In genomic region chr16:71954180-71954579, GRCh38 we compare ENCODE assay signal across 26 cellular contexts. TPM values are rescaled to one million over a fixed set of nuclear protein-coding genes. Genes with fewer than 3 reads are reported as not detected.
DNase-seq lines count a peak whose midpoint lies in the region; ATAC-seq, FAIRE-seq and TF ChIP-seq lines count a peak whose summit lies in the region.
"Had no signal": no experiment of that assay in that cellular context is flagged by ENCODE, and none has a peak within 500 bp of the region (broad histone marks: within the 10 kb centered on the region; RNA-seq: fewer than 3 reads in every experiment).

No MANE protein-coding gene starts in this region.

- H3K4me2 ChIP-seq in SK-N-SH (no peak overlapping the region), IMR-90 (ENCODE audit: low read depth, low read length) (no peak overlapping the region), GM12878 (ENCODE audit: control insufficient read depth, insufficient read depth) (no peak overlapping the region)

- RAD21 ChIA-PET in GM12878 (lab: Charles Lee; ENCODE audit: unreplicated experiment) = interaction anchor here (1.3 kb wide), 1 partner anchor 71 kb away, joined by 5 read pairs; no protein-coding TSS in a partner anchor

- TF ChIP-seq POLR2A in IMR-90 (IDR thresholded peaks at IDR 0.05; ENCODE audit: low read depth, low read length) (no peak), GM12878 (IDR thresholded peaks at IDR 0.05; ENCODE audit: low read depth, low read length) (no peak)

- H2BK20ac ChIP-seq in IMR-90 (ENCODE audit: low read depth, low read length) = no peak overlapping the region

- dilution Hi-C loops in IMR-90 (cut with HindIII; ENCODE audit: low sequenced_read_pairs, unreplicated experiment) = no loop called here

- TF ChIP-seq CTCF in SK-N-SH (IDR thresholded peaks at IDR 0.05) (no peak), IMR-90 (conservative IDR thresholded peaks at IDR 0.05; ENCODE audit: low read depth, low read length) (no peak), GM12878 (IDR thresholded peaks at IDR 0.05 in 2 of 3, conservative IDR thresholded peaks at IDR 0.05 in 1 of 3; ENCODE audit: control insufficient read depth in 2 of 3, extremely low read depth in 1 of 3, insufficient read depth in 1 of 3, low read depth in 3 of 3, low read length in 3 of 3) (no peak)

- no peaks in the 10 kb centered on the region for H3K27me3 Mint-ChIP-seq in activated naive CD4-positive, alpha-beta T cell treated with anti-CD3 and anti-CD28 coated beads for 36 hours (ENCODE audit: low read depth)

- H3K4me1 ChIP-seq in SK-N-SH (ENCODE audit: control insufficient read depth in 1 of 2, insufficient read depth in 2 of 2, low read depth in 1 of 2, low read length in 1 of 2) (no peaks in the 10 kb centered on the region; a peak in 1 of 4 replicates), IMR-90 (ENCODE audit: control insufficient read depth, insufficient read depth, low read length) (no peaks in the 10 kb centered on the region), GM12878 (ENCODE audit: control insufficient read depth, insufficient read depth, low read length) (peaks cover 13% of the 10 kb centered on the region)

- TF ChIP-seq RAD21 in SK-N-SH (IDR thresholded peaks at IDR 0.05; ENCODE audit: low read length) (no peak), IMR-90 (IDR thresholded peaks at IDR 0.05; ENCODE audit: low read length) (no peak), GM12878 (IDR thresholded peaks at IDR 0.05; ENCODE audit: insufficient read depth, low read depth, low read length) (no peak)

- SMC1A ChIA-PET in GM12878 (lab: Charles Lee; ENCODE audit: uncharacterized antibody, unreplicated experiment) = interaction anchor here (0.6 to 1.8 kb wide), 2 partner anchors 54 to 274 kb away, joined by 3 to 5 read pairs; no protein-coding TSS in a partner anchor

- H3K36me3 ChIP-seq in SK-N-SH (replicated peaks in 1 of 2; ENCODE audit: control insufficient read depth in 1 of 2, insufficient read depth in 2 of 2, low read length in 1 of 2) = no peaks in the 10 kb centered on the region
- no peaks in the 10 kb centered on the region for H3K36me3 ChIP-seq in IMR-90 (ENCODE audit: control insufficient read depth, insufficient read depth, low read length)
- H3K36me3 ChIP-seq in GM12878 (ENCODE audit: control insufficient read depth in 2 of 2, insufficient read depth in 2 of 2, low read length in 1 of 2) = no peaks in the 10 kb centered on the region

- H3K14ac ChIP-seq in IMR-90 (replicated peaks; ENCODE audit: low read depth, low read length) = no peak overlapping the region

- no peak overlapping the region for H2BK5ac ChIP-seq in IMR-90 (ENCODE audit: low read depth, low read length, poor library complexity, severe bottlenecking)

- H4K8ac ChIP-seq in IMR-90 (ENCODE audit: low read depth in 2 of 2, low read length in 2 of 2) = no peak overlapping the region

- H3K9me3 ChIP-seq in SK-N-SH (no peaks in the 10 kb centered on the region), IMR-90 (ENCODE audit: control insufficient read depth, insufficient read depth, low read length) (no peaks in the 10 kb centered on the region), GM12878 (replicated peaks; ENCODE audit: control insufficient read depth, insufficient read depth, low read length) (no peaks in the 10 kb centered on the region; the same call in 1 of the 3 replicates)

- POLR2A ChIA-PET in SK-N-SH (lab: Yijun Ruan, JAX) = no interaction called here
- POLR2A ChIA-PET in IMR-90 (lab: Charles Lee; ENCODE audit: unreplicated experiment) = no interaction called here
- POLR2A ChIA-PET in GM12878 (lab: Charles Lee) = no interaction called here

- H3K9ac ChIP-seq in SK-N-SH = no peak overlapping the region
- H3K9ac ChIP-seq in IMR-90 (ENCODE audit: low read depth, low read length) = no peak overlapping the region
- H3K9ac ChIP-seq in GM12878 (ENCODE audit: control insufficient read depth, insufficient read depth, low read length) = no peak overlapping the region
- H3K9ac ChIP-seq: GM23248 had no signal

- no peak overlapping the region for H2BK15ac ChIP-seq in IMR-90 (ENCODE audit: low read depth, low read length)

- in situ Hi-C loops in IMR-90 (cut with MboI; ENCODE audit: low sequenced_read_pairs) = no loop called here
- in situ Hi-C loops in GM12878 (cut with MboI) = no loop called here

- H4K20me1 ChIP-seq in SK-N-SH (ENCODE audit: insufficient read depth) = no peaks in the 10 kb centered on the region
- H4K20me1 ChIP-seq in IMR-90 (ENCODE audit: insufficient read depth, low read length) = no peaks in the 10 kb centered on the region
- H4K20me1 ChIP-seq in GM12878 (ENCODE audit: control insufficient read depth, insufficient read depth) = no peaks in the 10 kb centered on the region

- TF ChIP-seq EP300 in SK-N-SH (IDR thresholded peaks at IDR 0.05; ENCODE audit: borderline replicate concordance in 1 of 2, low read depth in 1 of 2, low read length in 1 of 2) = no peak
- no peak for TF ChIP-seq EP300 in GM12878 (IDR thresholded peaks at IDR 0.05; ENCODE audit: borderline replicate concordance in 1 of 2, control insufficient read depth in 1 of 2, low read depth in 2 of 2, low read length in 2 of 2)

- H2AFZ ChIP-seq in SK-N-SH (ENCODE audit: low read depth) = no peak overlapping the region
- no peak overlapping the region for H2AFZ ChIP-seq in IMR-90 (replicated peaks; ENCODE audit: low read length, poor library complexity)
- no peak overlapping the region for H2AFZ ChIP-seq in GM12878 (ENCODE audit: control insufficient read depth, low read depth, low read length)
- H2AFZ ChIP-seq: GM23248 had no signal

- peak; percentile 57 for FAIRE-seq in GM12878 (lab: Jason Lieb, UNC)
- FAIRE-seq: A204.1, GM19239 had no signal

- no peak overlapping the region for H2AK5ac ChIP-seq in IMR-90 (ENCODE audit: low read depth, low read length)

- no peaks in the 10 kb centered on the region for H3K36me3 Mint-ChIP-seq in activated naive CD4-positive, alpha-beta T cell treated with anti-CD3 and anti-CD28 coated beads for 36 hours (ENCODE audit: low read depth)
- H3K36me3 Mint-ChIP-seq: CD4-positive, alpha-beta memory T cell had no signal

- no peaks in the 10 kb centered on the region for H3K9me3 Mint-ChIP-seq in activated naive CD4-positive, alpha-beta T cell treated with anti-CD3 and anti-CD28 coated beads for 36 hours
- H3K9me3 Mint-ChIP-seq: CD4-positive, alpha-beta memory T cell; H9 had no signal

- no peak overlapping the region for H4K5ac ChIP-seq in IMR-90 (ENCODE audit: low read depth, low read length)

- no peaks in the 10 kb centered on the region for H3K79me1 ChIP-seq in IMR-90 (ENCODE audit: low read depth in 1 of 2, low read length in 2 of 2)

- no peak overlapping the region for H2AK9ac ChIP-seq in IMR-90 (replicated peaks; ENCODE audit: low read depth, low read length, poor library complexity)

- H3K4ac ChIP-seq in IMR-90 (ENCODE audit: low read depth, low read length) = no peak overlapping the region

- H3K9me2 ChIP-seq in SK-N-SH = no peaks in the 10 kb centered on the region

- DNase-seq in SK-N-SH (no peak), IMR-90 (no peak), GM12878 (ENCODE audit: low read depth, low spot score) (no peak), left colon (no peak)
- no peak for DNase-seq in activated naive CD4-positive, alpha-beta T cell treated with anti-CD3 and anti-CD28 coated beads for 36 hours
- DNase-seq: ACHN; AML-193; C1 segment of cervical spinal cord; Calu3; CD4-positive, alpha-beta memory T cell; COR-L47; DMS53; DMS79 treated with DMSO at 0.1 percent for 48 hours; GF-D8; GM23248; H9 had no signal

- H3K23ac ChIP-seq in IMR-90 (ENCODE audit: low read depth, low read length) = no peak overlapping the region

- H3K4me1 Mint-ChIP-seq in activated naive CD4-positive, alpha-beta T cell treated with anti-CD3 and anti-CD28 coated beads for 36 hours (ENCODE audit: low read depth) = peaks cover 16% of the 10 kb centered on the region

- H4K91ac ChIP-seq in IMR-90 (ENCODE audit: insufficient read depth, low read depth, low read length) = no peak overlapping the region

- intact Hi-C loops in IMR-90 (cut with micrococcal nuclease) (no loop called here), GM12878 (cut with micrococcal nuclease; ENCODE audit: unreplicated experiment) (no loop called here), left colon (cut with DNase I, micrococcal nuclease) (no loop called here)
- intact Hi-C loops in activated naive CD4-positive, alpha-beta T cell treated with anti-CD3 and anti-CD28 coated beads for 36 hours (cut with micrococcal nuclease) = no loop called here

- no peak for ATAC-seq in SK-N-SH treated with all-trans-retinoic acid at 6 μM for 48 hours
- ATAC-seq in IMR-90 (ENCODE audit: low read depth) = no peak
- ATAC-seq in GM12878 = no peak
- ATAC-seq in HG03354 (IDR thresholded peaks at IDR 0.05; ENCODE audit: poor library complexity, severe bottlenecking, unreplicated experiment) = no peak
- no peak for ATAC-seq in left colon
- ATAC-seq: HCT116 had no signal

- H2BK120ac ChIP-seq in IMR-90 (ENCODE audit: low read depth, low read length) = no peak overlapping the region

- H3K79me2 ChIP-seq in SK-N-SH (ENCODE audit: insufficient read depth) (no peaks in the 10 kb centered on the region), GM12878 (ENCODE audit: control insufficient read depth, insufficient read depth, low read length) (no peaks in the 10 kb centered on the region)

- no peak overlapping the region for H3K4me3 ChIP-seq in SK-N-SH (ENCODE audit: low read depth in 2 of 2, low read length in 1 of 2)
- no peak overlapping the region for H3K4me3 ChIP-seq in IMR-90 (ENCODE audit: insufficient read depth, low read depth, low read length)
- H3K4me3 ChIP-seq in GM12878 = no peak overlapping the region
- H3K4me3 ChIP-seq: GM23248 had no signal

- 70% methylated on average over 5 of the region's 5 CpGs for WGBS in SK-N-SH (ENCODE audit: low lambda C conversion rate)
- 100% methylated on average over 1 of the region's 5 CpGs; no CpG with 5 or more reads in 1 of the 2 experiments for WGBS in IMR-90 (ENCODE audit: extremely low coverage in 2 of 2, insufficient read length in 1 of 2), 2 experiments
- WGBS in GM12878 (ENCODE audit: insufficient coverage, insufficient replicate concordance, low lambda C conversion rate, missing lambda C conversion rate) = 49% methylated on average over 5 of the region's 5 CpGs

- H3K27ac Mint-ChIP-seq in activated naive CD4-positive, alpha-beta T cell treated with anti-CD3 and anti-CD28 coated beads for 36 hours = no peak overlapping the region
- H3K27ac Mint-ChIP-seq: CD4-positive, alpha-beta memory T cell; H9 had no signal

- H3F3A ChIP-seq in SK-N-SH (replicated peaks; ENCODE audit: insufficient read depth) = no peaks in the 10 kb centered on the region

- no peak overlapping the region for H3K4me3 Mint-ChIP-seq in activated naive CD4-positive, alpha-beta T cell treated with anti-CD3 and anti-CD28 coated beads for 36 hours
- H3K4me3 Mint-ChIP-seq: CD4-positive, alpha-beta memory T cell; H9 had no signal

- no TSS peak for BruUV-seq in IMR-90 (replicated peaks; lab: Mats Ljungman, UMichigan)
- BruUV-seq in GM12878 (replicated peaks; lab: Mats Ljungman, UMichigan) = no TSS peak

- CTCF ChIA-PET in SK-N-SH (lab: Yijun Ruan, JAX) = interaction anchor here (4.5 kb wide), 1 partner anchor 72 kb away, joined by 22 read pairs; no protein-coding TSS in a partner anchor
- CTCF ChIA-PET in IMR-90 (lab: Yijun Ruan, JAX) = no interaction called here
- CTCF ChIA-PET in GM12878 (lab: Yijun Ruan, JAX) = interaction anchor here (0.7 to 1.1 kb wide), 4 partner anchors 17 to 343 kb away, joined by 3 to 4 read pairs (median 3); no protein-coding TSS in a partner anchor
- CTCF ChIA-PET in activated naive CD4-positive, alpha-beta T cell treated with anti-CD3 and anti-CD28 coated beads for 36 hours (lab: Charles Lee) = interaction anchor here (1.2 kb wide), 1 partner anchor 12 kb away, joined by 3 read pairs; no protein-coding TSS in a partner anchor

- H3K56ac ChIP-seq in IMR-90 (ENCODE audit: extremely low read depth, insufficient read depth, low read length) = no peak overlapping the region

- no peaks in the 10 kb centered on the region for H3K27me3 ChIP-seq in SK-N-SH (ENCODE audit: insufficient read depth)
- peaks cover 5% of the 10 kb centered on the region for H3K27me3 ChIP-seq in IMR-90 (ENCODE audit: control insufficient read depth, insufficient read depth, low read length)
- H3K27me3 ChIP-seq in GM12878 (replicated peaks in 1 of 2; ENCODE audit: control insufficient read depth in 2 of 2, insufficient read depth in 2 of 2, low read length in 1 of 2) = no peaks in the 10 kb centered on the region

- no peak overlapping the region for H3K18ac ChIP-seq in IMR-90 (ENCODE audit: low read depth, low read length)

- no peaks in the 10 kb centered on the region for H3K9me1 ChIP-seq in IMR-90 (ENCODE audit: insufficient read depth, low read length)

- no peak overlapping the region for H3K27ac ChIP-seq in SK-N-SH (ENCODE audit: low read depth in 2 of 2, low read length in 1 of 2)
- H3K27ac ChIP-seq in IMR-90 (ENCODE audit: insufficient read depth, low read length) = no peak overlapping the region
- H3K27ac ChIP-seq in GM12878 (ENCODE audit: control insufficient read depth, insufficient read depth) = no peak overlapping the region
- H3K27ac ChIP-seq: 22Rv1, GM23248 had no signal

RNA-seq across cellular contexts. Expression of gene PKD1L3, which starts 46.0 kb away (rescaled TPM):
- polyA plus RNA-seq in SK-N-SH (2012; rRNA removed) (not detected in 2 replicates), IMR-90 (2012; rRNA removed) (not detected in 2 replicates), GM12878 (2011; rRNA removed) (not detected in 2 replicates), GM12878 (2014; fragmentation: Illumina TruSeq; extraction: Trizol) (0.03 TPM in 1 of 2 replicates, not detected in the other), GM12878 (2014; fragmentation: Nextera tagmentation; extraction: Ambion mirVana) (not detected), GM12878 (2014; rRNA removed) (not detected in 2 replicates), GM12878 (2016; fragmentation: Nextera tagmentation; extraction: Ambion mirVana) (under 1 TPM in 1 of 2 experiments, not detected in 1; 0.04 TPM)
- not detected in 2 replicates for polyA plus RNA-seq in SK-N-SH (2012; cell fraction: cytosol; rRNA removed)
- polyA plus RNA-seq in SK-N-SH (2012; cell fraction: nucleus; rRNA removed) = not detected in 2 replicates
- total RNA-seq in IMR-90 (2012; rRNA removed) (not detected in 2 replicates), GM12878 (2014; rRNA removed) (not detected in 2 replicates), GM12878 (2014; rRNA removed; fragmentation: Illumina TruSeq; extraction: Trizol) (0.04 TPM in 1 of 2 replicates, not detected in the other), GM12878 (2021) (not detected in 2 replicates), left colon (under 1 TPM; 0.11 to 0.15 TPM)
- polyA plus RNA-seq in IMR-90 (2012; cell fraction: cytosol; rRNA removed) = not detected in 2 replicates
- not detected in 2 replicates for polyA plus RNA-seq in IMR-90 (2012; cell fraction: nucleus; rRNA removed; ENCODE audit: low replicate concordance)
- total RNA-seq in GM12878 (2013; cell fraction: nucleolus; rRNA removed) = 0.07 TPM in 1 of 2 replicates, not detected in the other
- not detected for polyA plus RNA-seq in GM12878 (2011; ENCODE audit: low read depth)
- polyA plus RNA-seq in GM12878 (2011; cell fraction: cytosol; rRNA removed) = not detected in 2 replicates
- polyA plus RNA-seq in GM12878 (2011; cell fraction: nucleus; rRNA removed) = not detected in 2 replicates
- polyA plus RNA-seq in GM12878 (2012) = not detected in 2 replicates
- polyA minus RNA-seq in GM12878 (2011; rRNA and poly(A)+ RNA removed) = not detected in 2 replicates
- not detected in 2 replicates for polyA minus RNA-seq in GM12878 (2011; cell fraction: cytosol; rRNA and poly(A)+ RNA removed)
- not detected in 2 replicates for polyA minus RNA-seq in GM12878 (2011; cell fraction: nucleus; rRNA and poly(A)+ RNA removed)
- total RNA-seq in activated naive CD4-positive, alpha-beta T cell treated with anti-CD3 and anti-CD28 coated beads for 36 hours = not detected
- total RNA-seq: Calu3; CD4-positive, alpha-beta memory T cell; Daoy; G401; GM23248; H4; H9 had no signal
- polyA plus RNA-seq: BJ; CD4-positive, alpha-beta memory T cell; GM23248 had no signal

RNA-seq across cellular contexts. Expression of gene DHODH, which starts 54.4 kb away (rescaled TPM):
- polyA plus RNA-seq in SK-N-SH (2012; rRNA removed) (10.9 and 11.1 TPM in 2 replicates), IMR-90 (2012; rRNA removed) (4.1 and 4.5 TPM in 2 replicates), GM12878 (2011; rRNA removed) (13.7 and 14.6 TPM in 2 replicates), GM12878 (2014; fragmentation: Illumina TruSeq; extraction: Trizol) (10.7 and 13.5 TPM in 2 replicates), GM12878 (2014; fragmentation: Nextera tagmentation; extraction: Ambion mirVana) (1 to 10 TPM; 3.4 to 4.1 TPM), GM12878 (2014; rRNA removed) (12.5 and 12.9 TPM in 2 replicates), GM12878 (2016; fragmentation: Nextera tagmentation; extraction: Ambion mirVana) (10 to 100 TPM; 20.8 to 23.3 TPM)
- polyA plus RNA-seq in SK-N-SH (2012; cell fraction: cytosol; rRNA removed) = 8.6 and 9.4 TPM in 2 replicates
- 11.5 and 12.6 TPM in 2 replicates for polyA plus RNA-seq in SK-N-SH (2012; cell fraction: nucleus; rRNA removed)
- total RNA-seq in IMR-90 (2012; rRNA removed) (3.2 and 3.3 TPM in 2 replicates), GM12878 (2014; rRNA removed) (10.7 and 12.5 TPM in 2 replicates), GM12878 (2014; rRNA removed; fragmentation: Illumina TruSeq; extraction: Trizol) (10.2 and 10.5 TPM in 2 replicates), GM12878 (2021) (14.3 and 18.9 TPM in 2 replicates), left colon (1 to 10 TPM; 5.6 to 6.3 TPM)
- 2.9 and 4.9 TPM in 2 replicates for polyA plus RNA-seq in IMR-90 (2012; cell fraction: cytosol; rRNA removed)
- polyA plus RNA-seq in IMR-90 (2012; cell fraction: nucleus; rRNA removed; ENCODE audit: low replicate concordance) = 3.5 and 4.1 TPM in 2 replicates
- 14.0 and 18.4 TPM in 2 replicates for total RNA-seq in GM12878 (2013; cell fraction: nucleolus; rRNA removed)
- 5.7 TPM for polyA plus RNA-seq in GM12878 (2011; ENCODE audit: low read depth)
- polyA plus RNA-seq in GM12878 (2011; cell fraction: cytosol; rRNA removed) = 13.1 and 15.5 TPM in 2 replicates
- 10.3 and 11.2 TPM in 2 replicates for polyA plus RNA-seq in GM12878 (2011; cell fraction: nucleus; rRNA removed)
- 6.2 and 6.9 TPM in 2 replicates for polyA plus RNA-seq in GM12878 (2012)
- polyA minus RNA-seq in GM12878 (2011; rRNA and poly(A)+ RNA removed) = 6.9 and 11.4 TPM in 2 replicates
- 4.0 and 6.4 TPM in 2 replicates for polyA minus RNA-seq in GM12878 (2011; cell fraction: cytosol; rRNA and poly(A)+ RNA removed)
- polyA minus RNA-seq in GM12878 (2011; cell fraction: nucleus; rRNA and poly(A)+ RNA removed) = 7.0 and 15.0 TPM in 2 replicates
- 10 to 100 TPM; 18.3 to 19.9 TPM for total RNA-seq in activated naive CD4-positive, alpha-beta T cell treated with anti-CD3 and anti-CD28 coated beads for 36 hours

RNA-seq across cellular contexts. Expression of gene IST1, which starts 58.8 kb away (rescaled TPM):
- polyA plus RNA-seq in SK-N-SH (2012; rRNA removed) = 133 and 187 TPM in 2 replicates
- 123 and 127 TPM in 2 replicates for polyA plus RNA-seq in SK-N-SH (2012; cell fraction: cytosol; rRNA removed)
- 213 and 350 TPM in 2 replicates for polyA plus RNA-seq in SK-N-SH (2012; cell fraction: nucleus; rRNA removed)
- 175 and 186 TPM in 2 replicates for total RNA-seq in IMR-90 (2012; rRNA removed)
- polyA plus RNA-seq in IMR-90 (2012; rRNA removed) = 122 and 134 TPM in 2 replicates
- polyA plus RNA-seq in IMR-90 (2012; cell fraction: cytosol; rRNA removed) = 52.7 and 72.3 TPM in 2 replicates
- 112 and 358 TPM in 2 replicates for polyA plus RNA-seq in IMR-90 (2012; cell fraction: nucleus; rRNA removed; ENCODE audit: low replicate concordance)
- total RNA-seq in GM12878 (2013; cell fraction: nucleolus; rRNA removed) = 347 and 367 TPM in 2 replicates
- total RNA-seq in GM12878 (2014; rRNA removed) = 133 and 160 TPM in 2 replicates
- total RNA-seq in GM12878 (2014; rRNA removed; fragmentation: Illumina TruSeq; extraction: Trizol) = 148 and 150 TPM in 2 replicates
- total RNA-seq in GM12878 (2021) = 134 and 140 TPM in 2 replicates
- polyA plus RNA-seq in GM12878 (2011; ENCODE audit: low read depth) = 130 TPM
- polyA plus RNA-seq in GM12878 (2011; rRNA removed) = 277 and 293 TPM in 2 replicates
- 195 and 230 TPM in 2 replicates for polyA plus RNA-seq in GM12878 (2011; cell fraction: cytosol; rRNA removed)
- 237 and 271 TPM in 2 replicates for polyA plus RNA-seq in GM12878 (2011; cell fraction: nucleus; rRNA removed)
- 158 and 177 TPM in 2 replicates for polyA plus RNA-seq in GM12878 (2012)
- polyA plus RNA-seq in GM12878 (2014; fragmentation: Illumina TruSeq; extraction: Trizol) = 189 and 196 TPM in 2 replicates
- polyA plus RNA-seq in GM12878 (2014; fragmentation: Nextera tagmentation; extraction: Ambion mirVana) = 100 to 1,000 TPM in 1 of 2 experiments, 10 to 100 TPM in 1; 97.3 to 136 TPM
- polyA plus RNA-seq in GM12878 (2014; rRNA removed) = 120 and 155 TPM in 2 replicates
- polyA plus RNA-seq in GM12878 (2016; fragmentation: Nextera tagmentation; extraction: Ambion mirVana) = 100 to 1,000 TPM; 113 to 125 TPM
- 190 and 206 TPM in 2 replicates for polyA minus RNA-seq in GM12878 (2011; rRNA and poly(A)+ RNA removed)
- polyA minus RNA-seq in GM12878 (2011; cell fraction: cytosol; rRNA and poly(A)+ RNA removed) = 44.1 and 49.4 TPM in 2 replicates
- polyA minus RNA-seq in GM12878 (2011; cell fraction: nucleus; rRNA and poly(A)+ RNA removed) = 53.4 and 67.3 TPM in 2 replicates
- 100 to 1,000 TPM; 196 to 203 TPM for total RNA-seq in activated naive CD4-positive, alpha-beta T cell treated with anti-CD3 and anti-CD28 coated beads for 36 hours
- 100 to 1,000 TPM; 200 to 250 TPM for total RNA-seq in left colon

Comparison
In these comparisons a context has a peak if more than half of its experiments do, and no peak if none do; other contexts are left out.
1. Of the 26 proteins assayed by ChIP-seq in both GM12878 and SK-N-SH: peak only in GM12878: none; only in SK-N-SH: none; in both: RFX5; in neither: 25.